Comparison of ENCODE assay signal across 1 cellular context in genomic region chr2:151260492-151261239, GRCh38.
TF ChIP-seq lines count a peak whose summit lies in the region.

No MANE protein-coding gene starts in this region.

TF ChIP-seq in K562, 482 proteins besides CTCF, POLR2A, EP300 and RAD21 (continues in another document):
- peak; percentile 9; the same call in 1 of the 2 replicates for TF ChIP-seq MGA (IDR thresholded peaks at IDR 0.05)
- no peak for TF ChIP-seq ZNF695 (CRISPR knock-in tag; IDR thresholded peaks at IDR 0.05)
- TF ChIP-seq ETV6 (IDR thresholded peaks at IDR 0.05; ENCODE audit: borderline replicate concordance in 1 of 2, low read depth in 2 of 2, low read length in 1 of 2): no peak
- TF ChIP-seq ETV6 (CRISPR knock-in tag; IDR thresholded peaks at IDR 0.05; ENCODE audit: borderline replicate concordance): no peak
- TF ChIP-seq MECOM (CRISPR knock-in tag; IDR thresholded peaks at IDR 0.05): peak; percentile 59; the same call in 1 of the 2 replicates
- peak; percentile 97 for TF ChIP-seq GTF2E2 (tag; IDR thresholded peaks at IDR 0.05)
- TF ChIP-seq RHOXF2B (CRISPR knock-in tag; conservative IDR thresholded peaks at IDR 0.05): 0 out of 2 replicates have a peak, but pooled peaks have one; percentile 10
- TF ChIP-seq BHLHE40 (IDR thresholded peaks at IDR 0.05; ENCODE audit: low read length): no peak
- peak; percentile 34; the same call in 1 of the 2 replicates for TF ChIP-seq ZNF316 (IDR thresholded peaks at IDR 0.05)
- TF ChIP-seq ZNF589 (CRISPR knock-in tag; IDR thresholded peaks at IDR 0.05; ENCODE audit: low read depth): peak; percentile 67; the same call in 1 of the 2 replicates
- TF ChIP-seq ZNF551 (CRISPR knock-in tag; IDR thresholded peaks at IDR 0.05): peak; percentile 69; the same call in 1 of the 2 replicates
- TF ChIP-seq MCM2 (IDR thresholded peaks at IDR 0.05; ENCODE audit: low read depth): no peak
- no peak for TF ChIP-seq BCLAF1 (IDR thresholded peaks at IDR 0.05; ENCODE audit: borderline replicate concordance in 1 of 2, control insufficient read depth in 1 of 2, low read depth in 2 of 2, low read length in 1 of 2)
- TF ChIP-seq POLR2H (tag; IDR thresholded peaks at IDR 0.05; ENCODE audit: low read depth): peak; percentile 57
- peak; percentile 37; the same call in 1 of the 2 replicates for TF ChIP-seq ZBTB40 (IDR thresholded peaks at IDR 0.05)
- no peak for TF ChIP-seq ZBTB40 (CRISPR knock-in tag; IDR thresholded peaks at IDR 0.05)
- no peak for TF ChIP-seq ELF4 (CRISPR knock-in tag; IDR thresholded peaks at IDR 0.05)
- peak; percentile 11; the same call in 1 of the 2 replicates for TF ChIP-seq MYC (IDR thresholded peaks at IDR 0.05; ENCODE audit: low read depth, low read length)
- peak; percentile 54; the same call in 1 of the 2 replicates for TF ChIP-seq MYC (CRISPR knock-in tag; IDR thresholded peaks at IDR 0.05; ENCODE audit: borderline replicate concordance, low read depth)
- TF ChIP-seq MAFG (tag; conservative IDR thresholded peaks at IDR 0.05): peak; percentile 69
- no peak for TF ChIP-seq JUNB (CRISPR knock-in tag; conservative IDR thresholded peaks at IDR 0.05)
- TF ChIP-seq XRCC5 (IDR thresholded peaks at IDR 0.05; ENCODE audit: low read depth, low read length): no peak
- TF ChIP-seq RNF219 (CRISPR knock-in tag; IDR thresholded peaks at IDR 0.05): no peak
- TF ChIP-seq ZNF408 (CRISPR knock-in tag; IDR thresholded peaks at IDR 0.05; ENCODE audit: low read depth): no peak
- peak; percentile 44; the same call in 1 of the 2 replicates for TF ChIP-seq PATZ1 (CRISPR knock-in tag; IDR thresholded peaks at IDR 0.05; ENCODE audit: borderline replicate concordance)
